13 cellular contexts compared by ENCODE assay signal in the genomic region with DNA sequence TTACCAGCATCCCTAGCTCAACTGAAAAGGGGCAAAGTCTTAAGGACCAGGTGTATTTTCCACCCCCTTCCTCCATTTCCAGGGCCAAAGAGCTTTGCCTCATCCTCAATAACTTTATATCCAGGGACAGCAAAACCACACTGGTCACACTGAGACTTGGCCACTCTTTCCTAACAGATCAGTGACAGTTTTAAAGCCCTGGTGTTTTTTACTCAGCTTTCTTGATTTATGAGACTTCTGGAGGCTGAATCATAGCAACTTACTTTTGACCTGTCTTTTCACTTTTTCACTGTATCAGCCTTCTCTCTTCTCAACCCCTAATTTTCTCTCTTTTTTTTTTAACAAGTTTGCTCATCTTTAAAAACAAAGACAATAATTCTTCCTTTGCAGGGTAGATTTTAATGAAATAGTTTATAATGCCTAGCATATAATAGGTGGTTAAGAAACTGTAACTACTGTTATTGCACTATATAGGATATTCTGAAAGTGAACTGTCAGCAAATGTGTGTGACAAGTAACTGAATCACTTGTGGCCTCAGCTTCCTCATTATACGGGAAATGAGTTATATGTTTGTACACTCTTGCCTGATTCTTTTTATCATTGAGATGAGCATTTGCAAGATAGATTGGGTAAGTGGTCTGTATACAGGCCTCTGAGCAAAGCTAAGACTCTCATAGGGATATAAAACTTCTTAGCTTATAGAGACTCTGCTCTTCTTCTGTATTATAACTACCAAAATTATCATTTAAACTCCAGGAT. TPM values are rescaled to one million over a fixed set of nuclear protein-coding genes. Genes with fewer than 3 reads are reported as not detected.
DNase-seq lines count a peak whose midpoint lies in the region; ATAC-seq, FAIRE-seq and TF ChIP-seq lines count a peak whose summit lies in the region.
"Had no signal": no experiment of that assay in that cellular context is flagged by ENCODE, and none has a peak within 500 bp of the region (broad histone marks: within the 10 kb centered on the region; RNA-seq: fewer than 3 reads in every experiment).

No MANE protein-coding gene starts in this region.

- H3K9me3 ChIP-seq in small intestine (ENCODE audit: control insufficient read depth, low read depth), result no peaks in the 10 kb centered on the region
- H3K9me3 ChIP-seq: gastrocnemius medialis, SJSA1 had no signal

- H3K27ac Mint-ChIP-seq in HFFc6, result peak overlapping the region; percentile 34
- H3K27ac Mint-ChIP-seq in memory B cell, result no peak overlapping the region
- H3K27ac Mint-ChIP-seq: activated naive CD4-positive, alpha-beta T cell treated with anti-CD3 and anti-CD28 coated beads, Interleukin-2, amount 50 U/mL, for 24 hours had no signal

- H3K27me3 ChIP-seq in small intestine (ENCODE audit: control insufficient read depth in 2 of 2, insufficient read depth in 2 of 2, low read length in 2 of 2), result no peaks in the 10 kb centered on the region
- H3K27me3 ChIP-seq: gastrocnemius medialis, SJSA1 had no signal

- 0 out of 2 replicates have a peak, but pooled peaks cover 3% of the 10 kb centered on the region for H3K9me3 Mint-ChIP-seq in HFFc6
- peaks cover 2% of the 10 kb centered on the region for H3K9me3 Mint-ChIP-seq in memory B cell
- H3K9me3 Mint-ChIP-seq: activated naive CD4-positive, alpha-beta T cell treated with anti-CD3 and anti-CD28 coated beads, Interleukin-2, amount 50 U/mL, for 24 hours; neural crest cell had no signal

- H3K4me1 Mint-ChIP-seq in HFFc6 (ENCODE audit: low read depth), result peaks cover 56% of the 10 kb centered on the region
- H3K4me1 Mint-ChIP-seq in memory B cell, result no peaks in the 10 kb centered on the region
- H3K4me1 Mint-ChIP-seq: neural crest cell had no signal

- DNase-seq in HFFc6 (peak; percentile 38), OCI-M1 (lab: John Stamatoyannopoulos, UW) (peak; percentile 73), memory B cell (ENCODE audit: low spot score in 2 of 2) (no peak), small intestine (no peak), DMS79 treated with DMSO at 0.1 percent for 48 hours (lab: John Stamatoyannopoulos, UW) (no peak), NCI-H2107 (lab: John Stamatoyannopoulos, UW) (no peak), NCI-H187 treated with DMSO at 0.1 percent for 48 hours (lab: John Stamatoyannopoulos, UW) (no peak)
- DNase-seq: gastrocnemius medialis had no signal

- no peak overlapping the region for H3K4me3 ChIP-seq in small intestine (ENCODE audit: low read depth in 1 of 2, low read length in 2 of 2)
- H3K4me3 ChIP-seq: gastrocnemius medialis, GM12878, SJSA1 had no signal

- peak; percentile 45 for ATAC-seq in GM18858 (IDR thresholded peaks at IDR 0.05; ENCODE audit: unreplicated experiment)
- peak; percentile 27 for ATAC-seq in memory B cell (ENCODE audit: low read depth)

- H3K36me3 Mint-ChIP-seq in HFFc6 (ENCODE audit: low read depth) (peaks cover 25% of the 10 kb centered on the region), memory B cell (no peaks in the 10 kb centered on the region)
- H3K36me3 Mint-ChIP-seq: activated naive CD4-positive, alpha-beta T cell treated with anti-CD3 and anti-CD28 coated beads, Interleukin-2, amount 50 U/mL, for 24 hours had no signal

- H3K27ac ChIP-seq in small intestine (ENCODE audit: low read depth in 1 of 2, low read length in 1 of 2), result no peak overlapping the region
- H3K27ac ChIP-seq: gastrocnemius medialis, SJSA1 had no signal

- no peaks in the 10 kb centered on the region for H3K36me3 ChIP-seq in small intestine (ENCODE audit: control insufficient read depth in 2 of 2, insufficient read depth in 2 of 2, low read length in 2 of 2)
- H3K36me3 ChIP-seq: gastrocnemius medialis, SJSA1 had no signal

- FAIRE-seq in small intestine (lab: Jason Lieb, UNC), result no peak
- FAIRE-seq: GM12878 had no signal

- 0 out of 2 replicates have a peak overlapping the region, but pooled peaks have one; percentile 14 for H3K4me3 Mint-ChIP-seq in HFFc6
- no peak overlapping the region for H3K4me3 Mint-ChIP-seq in memory B cell
- H3K4me3 Mint-ChIP-seq: activated naive CD4-positive, alpha-beta T cell treated with anti-CD3 and anti-CD28 coated beads, Interleukin-2, amount 50 U/mL, for 24 hours; neural crest cell had no signal

- no peaks in the 10 kb centered on the region for H3K27me3 Mint-ChIP-seq in HFFc6 (ENCODE audit: insufficient read depth)
- peaks cover 11% of the 10 kb centered on the region for H3K27me3 Mint-ChIP-seq in memory B cell
- H3K27me3 Mint-ChIP-seq: activated naive CD4-positive, alpha-beta T cell treated with anti-CD3 and anti-CD28 coated beads, Interleukin-2, amount 50 U/mL, for 24 hours had no signal

- TF ChIP-seq CTCF in HFFc6 (IDR thresholded peaks at IDR 0.05), result no peak

- 0% methylated on average over 1 of the region's 1 CpG for WGBS in small intestine, 3 donors

- H3K4me1 ChIP-seq in small intestine (ENCODE audit: control insufficient read depth in 2 of 2, insufficient read depth in 1 of 2, low read depth in 1 of 2, low read length in 1 of 2), result no peaks in the 10 kb centered on the region
- H3K4me1 ChIP-seq: gastrocnemius medialis had no signal

RNA-seq across cellular contexts. Expression of a gene that starts 19.7 kb away (rescaled TPM):
- total RNA-seq in HFFc6 (2021; fragmentation: NEBNext Ultra II Directional; extraction: Animal tissue kit (Norgen Biotek cat#: 25700)), result 1 to 10 TPM in 4 of 6 experiments, under 1 TPM in 2; 0.69 to 2.4 (median 1.8) TPM
- polyA plus RNA-seq in small intestine, result under 1 TPM in 1 of 3 donors, not detected in 2; 0.39 TPM
- total RNA-seq: GM12878, SJSA1 had no signal
- polyA plus RNA-seq: GM12878 had no signal

Comparison
In these comparisons a context has a peak if more than half of its experiments do, and no peak if none do; other contexts are left out.
1. DNase-seq: peak in HFFc6 (single experiment) and OCI-M1 (single experiment); none in memory B cell (0 of 2), small intestine (single experiment), DMS79 treated with DMSO at 0.1 percent for 48 hours (single experiment), NCI-H2107 (single experiment) and NCI-H187 treated with DMSO at 0.1 percent for 48 hours (single experiment).